ENCODE assay signal across 8 cellular contexts in the genomic region with DNA sequence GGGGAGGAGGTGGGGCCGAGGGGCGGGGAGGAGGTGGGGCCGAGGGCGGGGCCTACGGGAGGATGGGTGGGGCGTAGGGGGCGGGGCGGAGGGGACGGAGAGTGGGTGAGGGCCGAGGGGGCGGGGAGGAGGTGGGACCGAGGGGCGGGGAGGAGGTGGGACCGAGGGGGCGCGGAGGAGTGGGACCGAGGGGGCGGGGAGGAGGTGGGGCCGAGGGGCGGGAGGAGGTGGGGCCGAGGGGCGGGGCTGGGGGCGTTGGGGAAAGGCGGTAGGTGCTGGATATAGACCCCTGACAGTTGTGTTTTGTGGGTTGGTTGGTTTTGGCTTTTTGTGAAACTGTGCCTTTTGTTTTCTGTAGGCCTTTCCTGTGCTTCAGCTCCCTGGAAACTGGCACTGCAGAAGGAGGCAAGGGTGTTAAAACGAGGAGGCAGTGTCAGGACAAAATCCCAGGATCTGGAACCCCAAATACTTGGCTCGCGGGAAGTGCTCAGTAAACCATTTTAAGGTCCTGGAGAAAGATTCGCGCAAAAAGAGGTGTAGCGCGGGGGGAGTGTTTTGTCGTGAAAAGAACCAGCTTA. TPM values are rescaled to one million over a fixed set of nuclear protein-coding genes. Genes with fewer than 3 reads are reported as not detected.
A peak's percentile ranks its signal among the peaks of the same experiment; 100 is the strongest.
DNase-seq lines count a peak whose midpoint lies in the region; ATAC-seq lines count a peak whose summit lies in the region.

No MANE protein-coding gene starts in this region.

- no peak for ATAC-seq in GM18873 (IDR thresholded peaks at IDR 0.05; ENCODE audit: low FRiP score, unreplicated experiment)

- POLR2A ChIA-PET in activated CD4-positive, alpha-beta T cell treated with anti-CD3 and anti-CD28 coated beads, Interleukin-2, amount 10 ng/mL, durations not matched to agents 7 days and 5 days (lab: Charles Lee): interaction anchor here (1.5 kb wide), 1 partner anchor 10 kb away, joined by 3 read pairs; no protein-coding TSS in a partner anchor

- no peaks in the 10 kb centered on the region for H3K27me3 ChIP-seq in mesendoderm (ENCODE audit: insufficient read depth, low read length, poor library complexity)

- H3K36me3 ChIP-seq in mesendoderm (ENCODE audit: control insufficient read depth, insufficient read depth, low read length): no peaks in the 10 kb centered on the region

- no CpG with 5 or more reads among the region's 32 CpGs for WGBS in mesendoderm (ENCODE audit: extremely low coverage, insufficient coverage, low lambda C conversion rate)

- H2AK5ac ChIP-seq in mesendoderm (ENCODE audit: low read length): no peak overlapping the region

- H2BK120ac ChIP-seq in mesendoderm (ENCODE audit: low read depth, low read length): no peak overlapping the region

- H3K4me2 ChIP-seq in mesendoderm (ENCODE audit: low read length): no peak overlapping the region

- H3K4me3 Mint-ChIP-seq in activated CD4-positive, alpha-beta T cell treated with anti-CD3 and anti-CD28 coated beads, Interleukin-2, amount 10 ng/mL, durations not matched to agents 7 days and 5 days: peak overlapping the region; percentile 70

- H4K5ac ChIP-seq in mesendoderm (ENCODE audit: low read length): no peak overlapping the region

- H2BK15ac ChIP-seq in mesendoderm (replicated peaks; ENCODE audit: low read depth): no peak overlapping the region

- peaks cover 42% of the 10 kb centered on the region for H3K4me1 Mint-ChIP-seq in activated CD4-positive, alpha-beta T cell treated with anti-CD3 and anti-CD28 coated beads, Interleukin-2, amount 10 ng/mL, durations not matched to agents 7 days and 5 days

- no peaks in the 10 kb centered on the region for H3K79me1 ChIP-seq in mesendoderm (ENCODE audit: low read length)

- no peak overlapping the region for H3K23ac ChIP-seq in mesendoderm (ENCODE audit: low read length)

- no peak overlapping the region for H3K18ac ChIP-seq in mesendoderm (ENCODE audit: low read length)

- no peaks in the 10 kb centered on the region for H3K4me1 ChIP-seq in mesendoderm (ENCODE audit: control insufficient read depth, low read depth, low read length)

- H3K56ac ChIP-seq in mesendoderm (ENCODE audit: low read length): no peak overlapping the region

- H3K27ac ChIP-seq in mesendoderm (ENCODE audit: low read depth, low read length): no peak overlapping the region

- H3K4ac ChIP-seq in mesendoderm (ENCODE audit: low read depth, low read length): no peak overlapping the region

- no peaks in the 10 kb centered on the region for H3K9me3 Mint-ChIP-seq in activated CD4-positive, alpha-beta T cell treated with anti-CD3 and anti-CD28 coated beads, Interleukin-2, amount 10 ng/mL, durations not matched to agents 7 days and 5 days

- DNase-seq in Daoy (ENCODE audit: low read depth) (peak; percentile 73), MV-4-11 (lab: John Stamatoyannopoulos, UW) (peak; percentile 25), mesendoderm (peak; percentile 70), SKM-1 treated with dmso at 0.1 percent for 144 hours (lab: John Stamatoyannopoulos, UW; ENCODE audit: unreplicated experiment) (no peak)
- peak; percentile 69 for DNase-seq in activated CD4-positive, alpha-beta T cell treated with anti-CD3 and anti-CD28 coated beads, Interleukin-2, amount 10 ng/mL, durations not matched to agents 7 days and 5 days
- DNase-seq in effector CD4-positive, alpha-beta T cell: peak; percentile 62
- DNase-seq in stimulated activated CD8-positive, alpha-beta memory T cell treated with anti-CD3 and anti-CD28 coated beads, Interleukin-15, amount 100 ng/mL, for 1 hour (ENCODE audit: low read depth): peak; percentile 47

- no peak overlapping the region for H4K8ac ChIP-seq in mesendoderm (ENCODE audit: low read depth, low read length)

- no peak overlapping the region for H2BK5ac ChIP-seq in mesendoderm (ENCODE audit: low read length)

- H3K4me3 ChIP-seq in mesendoderm (ENCODE audit: low read length): no peak overlapping the region

- no peak overlapping the region for H3K9ac ChIP-seq in mesendoderm (ENCODE audit: low read length)

- H3K36me3 Mint-ChIP-seq in activated CD4-positive, alpha-beta T cell treated with anti-CD3 and anti-CD28 coated beads, Interleukin-2, amount 10 ng/mL, durations not matched to agents 7 days and 5 days (ENCODE audit: low read depth): no peaks in the 10 kb centered on the region

- H3K79me2 ChIP-seq in mesendoderm (ENCODE audit: control insufficient read depth, insufficient read depth, low read length): peaks cover 13% of the 10 kb centered on the region

- H3K27ac Mint-ChIP-seq in activated CD4-positive, alpha-beta T cell treated with anti-CD3 and anti-CD28 coated beads, Interleukin-2, amount 10 ng/mL, durations not matched to agents 7 days and 5 days: peak overlapping the region; percentile 82

- CTCF ChIA-PET in activated CD4-positive, alpha-beta T cell treated with anti-CD3 and anti-CD28 coated beads, Interleukin-2, amount 10 ng/mL, durations not matched to agents 7 days and 5 days (lab: Charles Lee): interaction anchor here (1.5 to 3.1 kb wide), 2 partner anchors 10 to 13 kb away, joined by 4 to 13 read pairs; a partner anchor contains a TSS

- H3K27me3 Mint-ChIP-seq in activated CD4-positive, alpha-beta T cell treated with anti-CD3 and anti-CD28 coated beads, Interleukin-2, amount 10 ng/mL, durations not matched to agents 7 days and 5 days: no peaks in the 10 kb centered on the region

RNA-seq across cellular contexts. Expression of a gene that starts 0.6 kb away (rescaled TPM):
- total RNA-seq in Daoy (2014; rRNA removed; shearing (Covaris generic)): 23.1 and 24.0 TPM in 2 replicates
- total RNA-seq in activated CD4-positive, alpha-beta T cell treated with anti-CD3 and anti-CD28 coated beads, Interleukin-2, amount 10 ng/mL, durations not matched to agents 7 days and 5 days: 10 to 100 TPM; 19.1 to 23.1 TPM
- polyA plus RNA-seq in mesendoderm (2013, experiment 1 of 2): 21.2 TPM
- polyA plus RNA-seq in mesendoderm (2013, experiment 2 of 2): 21.0 TPM

RNA-seq across cellular contexts. Expression of a gene that starts 10.9 kb away (rescaled TPM):
- total RNA-seq in Daoy (2014; rRNA removed; shearing (Covaris generic)): 13.6 and 13.7 TPM in 2 replicates
- total RNA-seq in activated CD4-positive, alpha-beta T cell treated with anti-CD3 and anti-CD28 coated beads, Interleukin-2, amount 10 ng/mL, durations not matched to agents 7 days and 5 days: 10 to 100 TPM; 17.2 to 17.6 TPM
- 6.9 TPM for polyA plus RNA-seq in mesendoderm (2013, experiment 1 of 2)
- 6.7 TPM for polyA plus RNA-seq in mesendoderm (2013, experiment 2 of 2)
